ENCODE assay signal across 20 cellular contexts in the genomic region with DNA sequence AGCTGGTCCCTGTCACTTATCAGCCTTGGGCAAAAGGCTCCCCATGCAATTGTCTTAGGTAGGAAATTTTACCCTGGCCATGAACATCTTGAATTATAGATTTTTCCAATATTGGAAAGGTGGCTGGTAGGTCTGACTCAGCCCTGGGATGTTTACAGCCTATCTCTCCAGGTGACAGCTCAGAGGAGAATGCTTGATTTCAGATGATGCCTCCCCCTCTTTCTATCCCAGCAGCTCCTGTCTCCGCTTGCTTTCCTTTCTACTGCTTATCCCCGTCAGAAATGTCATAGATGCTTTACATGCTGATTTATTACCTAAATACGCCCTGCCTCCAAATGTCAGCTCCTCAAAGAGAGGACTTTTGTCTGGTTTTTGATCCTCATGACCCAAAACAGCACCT.
DNase-seq lines count a peak whose midpoint lies in the region; ATAC-seq and TF ChIP-seq lines count a peak whose summit lies in the region.
"Had no signal": no experiment of that assay in that cellular context is flagged by ENCODE, and none has a peak within 500 bp of the region (broad histone marks: within the 10 kb centered on the region; RNA-seq: fewer than 3 reads in every experiment).

No MANE protein-coding gene starts in this region.

- H3K36me3 Mint-ChIP-seq in activated CD4-positive, alpha-beta T cell treated with anti-CD3 and anti-CD28 coated beads, Interleukin-2, amount 10 ng/mL, durations not matched to agents 7 days and 5 days (ENCODE audit: low read depth) = peaks cover 67% of the 10 kb centered on the region
- peaks cover 60% of the 10 kb centered on the region for H3K36me3 Mint-ChIP-seq in effector memory CD8-positive, alpha-beta T cell (ENCODE audit: insufficient read depth)

- H3K9me3 Mint-ChIP-seq in activated CD4-positive, alpha-beta T cell treated with anti-CD3 and anti-CD28 coated beads, Interleukin-2, amount 10 ng/mL, durations not matched to agents 7 days and 5 days = no peaks in the 10 kb centered on the region
- no peaks in the 10 kb centered on the region for H3K9me3 Mint-ChIP-seq in effector memory CD8-positive, alpha-beta T cell

- H3K4me3 ChIP-seq in PC-3 (ENCODE audit: low read length) (no peak overlapping the region), MM.1S (ENCODE audit: low read length) (no peak overlapping the region)

- H2AFZ ChIP-seq in PC-3 (ENCODE audit: low read length) (no peak overlapping the region), MM.1S (ENCODE audit: low read length) (no peak overlapping the region)

- H3K9ac ChIP-seq in PC-3 (ENCODE audit: low read length) (no peak overlapping the region), MM.1S (ENCODE audit: low read length) (no peak overlapping the region)

- no peaks in the 10 kb centered on the region for H4K20me1 ChIP-seq in PC-3 (ENCODE audit: low read length)
- no peaks in the 10 kb centered on the region for H4K20me1 ChIP-seq in MM.1S (ENCODE audit: insufficient read depth, low read length)

- H3K9me2 ChIP-seq in PC-3 (replicated peaks; ENCODE audit: low read length) (no peaks in the 10 kb centered on the region), MM.1S (replicated peaks; ENCODE audit: insufficient read depth, low read length) (no peaks in the 10 kb centered on the region)

- CTCF ChIA-PET in activated CD4-positive, alpha-beta T cell treated with anti-CD3 and anti-CD28 coated beads, Interleukin-2, amount 10 ng/mL, durations not matched to agents 7 days and 5 days (lab: Charles Lee) = no interaction called here
- CTCF ChIA-PET in PC-3 (lab: Charles Lee) = no interaction called here

- H3K4me2 ChIP-seq in PC-3 (ENCODE audit: low read length) (no peak overlapping the region), MM.1S (ENCODE audit: low read depth, low read length) (no peak overlapping the region)

- ATAC-seq in PC-3 (no peak), GM21526 (IDR thresholded peaks at IDR 0.05; ENCODE audit: low FRiP score, unreplicated experiment) (no peak)
- no peak for ATAC-seq in effector memory CD8-positive, alpha-beta T cell (replicated peaks)
- ATAC-seq: HCT116 had no signal

- H3K79me2 ChIP-seq in PC-3 (ENCODE audit: low read length) (no peaks in the 10 kb centered on the region), MM.1S (ENCODE audit: low read length) (no peaks in the 10 kb centered on the region)

- H3K4me3 Mint-ChIP-seq in activated CD4-positive, alpha-beta T cell treated with anti-CD3 and anti-CD28 coated beads, Interleukin-2, amount 10 ng/mL, durations not matched to agents 7 days and 5 days = no peak overlapping the region
- peak overlapping the region; percentile 43 to 51 for H3K4me3 Mint-ChIP-seq in effector memory CD8-positive, alpha-beta T cell

- intact Hi-C loops in PC-3 (cut with micrococcal nuclease) = no loop called here

- H3K27me3 Mint-ChIP-seq in activated CD4-positive, alpha-beta T cell treated with anti-CD3 and anti-CD28 coated beads, Interleukin-2, amount 10 ng/mL, durations not matched to agents 7 days and 5 days = no peaks in the 10 kb centered on the region
- no peaks in the 10 kb centered on the region for H3K27me3 Mint-ChIP-seq in effector memory CD8-positive, alpha-beta T cell

- peak overlapping the region; percentile 17 for H3K27ac Mint-ChIP-seq in activated CD4-positive, alpha-beta T cell treated with anti-CD3 and anti-CD28 coated beads, Interleukin-2, amount 10 ng/mL, durations not matched to agents 7 days and 5 days
- H3K27ac Mint-ChIP-seq in effector memory CD8-positive, alpha-beta T cell = peak overlapping the region; percentile 61 to 96

- H3F3A ChIP-seq in PC-3 (ENCODE audit: low read length, unreplicated experiment) (no peaks in the 10 kb centered on the region), MM.1S (ENCODE audit: insufficient read depth, low read length) (no peaks in the 10 kb centered on the region)

- no TSS peak for BruUV-seq in PC-3 (replicated peaks; lab: Mats Ljungman, UMichigan)

- H3K4me1 ChIP-seq in PC-3 (ENCODE audit: insufficient read depth, low read length) = peaks cover 22% of the 10 kb centered on the region
- H3K4me1 ChIP-seq in MM.1S (ENCODE audit: low read length) = no peaks in the 10 kb centered on the region

- POLR2A ChIA-PET in activated CD4-positive, alpha-beta T cell treated with anti-CD3 and anti-CD28 coated beads, Interleukin-2, amount 10 ng/mL, durations not matched to agents 7 days and 5 days (lab: Charles Lee) = no interaction called here
- POLR2A ChIA-PET in PC-3 (lab: Charles Lee; ENCODE audit: unreplicated experiment) = no interaction called here

- H3K9me3 ChIP-seq in PC-3 (ENCODE audit: low read length) = no peaks in the 10 kb centered on the region
- H3K9me3 ChIP-seq in MM.1S (replicated peaks; ENCODE audit: insufficient read depth, low read length) = no peaks in the 10 kb centered on the region

- H3K27me3 ChIP-seq in PC-3 (ENCODE audit: low read length) (no peaks in the 10 kb centered on the region), MM.1S (replicated peaks; ENCODE audit: insufficient read depth, low read length) (no peaks in the 10 kb centered on the region)

- no peak overlapping the region for H3K27ac ChIP-seq in PC-3 (ENCODE audit: low read length)
- no peak overlapping the region for H3K27ac ChIP-seq in MM.1S (ENCODE audit: low read length)
- H3K27ac ChIP-seq: 22Rv1 had no signal

- TF ChIP-seq CTCF in PC-3 (conservative IDR thresholded peaks at IDR 0.05; ENCODE audit: low read depth, low read length) = no peak
- TF ChIP-seq CTCF in MM.1S (IDR thresholded peaks at IDR 0.05; ENCODE audit: low read length) = no peak

- no peak for DNase-seq in activated CD4-positive, alpha-beta T cell treated with anti-CD3 and anti-CD28 coated beads, Interleukin-2, amount 10 ng/mL, durations not matched to agents 7 days and 5 days
- DNase-seq in activated CD4-positive, alpha-beta T cell treated with anti-CD3 and anti-CD28 coated beads for 4 hours = no peak
- DNase-seq in PC-3 = peak; percentile 59
- DNase-seq in effector memory CD8-positive, alpha-beta T cell = no peak
- DNase-seq in putamen (ENCODE audit: low spot score) = peak; percentile 71
- DNase-seq in MM.1S = no peak
- DNase-seq in NCI-H510A treated with DMSO at 0.1 percent for 48 hours (lab: John Stamatoyannopoulos, UW) = no peak
- DNase-seq: AML-193, DMS153, GF-D8, GOT3, NCI-H187 treated with DMSO at 0.1 percent for 48 hours, NCI-H2227 treated with DMSO at 0.1 percent for 48 hours, NCI-H524, NCI-H82, OCI-M1, SIG-M5 had no signal

- H3K36me3 ChIP-seq in PC-3 (ENCODE audit: low read depth, low read length) (no peaks in the 10 kb centered on the region), MM.1S (replicated peaks; ENCODE audit: insufficient read depth, low read length) (peaks cover 7% of the 10 kb centered on the region; the same call in 1 of the 2 replicates)

- peaks cover 51% of the 10 kb centered on the region for H3K4me1 Mint-ChIP-seq in activated CD4-positive, alpha-beta T cell treated with anti-CD3 and anti-CD28 coated beads, Interleukin-2, amount 10 ng/mL, durations not matched to agents 7 days and 5 days
- H3K4me1 Mint-ChIP-seq in effector memory CD8-positive, alpha-beta T cell (ENCODE audit: low read depth in 2 of 2) = peaks cover 40 to 62% of the 10 kb centered on the region in 2 donors

Comparison
In these comparisons a context has a peak if more than half of its experiments do, and no peak if none do; other contexts are left out.
1. DNase-seq: peak in PC-3 (single experiment) and putamen (single experiment); none in activated CD4-positive, alpha-beta T cell treated with anti-CD3 and anti-CD28 coated beads, Interleukin-2, amount 10 ng/mL, durations not matched to agents 7 days and 5 days (single experiment), activated CD4-positive, alpha-beta T cell treated with anti-CD3 and anti-CD28 coated beads for 4 hours (0 of 2), effector memory CD8-positive, alpha-beta T cell (0 of 3), MM.1S (single experiment) and NCI-H510A treated with DMSO at 0.1 percent for 48 hours (single experiment).